14 cellular contexts compared by ENCODE assay signal in the genomic region with DNA sequence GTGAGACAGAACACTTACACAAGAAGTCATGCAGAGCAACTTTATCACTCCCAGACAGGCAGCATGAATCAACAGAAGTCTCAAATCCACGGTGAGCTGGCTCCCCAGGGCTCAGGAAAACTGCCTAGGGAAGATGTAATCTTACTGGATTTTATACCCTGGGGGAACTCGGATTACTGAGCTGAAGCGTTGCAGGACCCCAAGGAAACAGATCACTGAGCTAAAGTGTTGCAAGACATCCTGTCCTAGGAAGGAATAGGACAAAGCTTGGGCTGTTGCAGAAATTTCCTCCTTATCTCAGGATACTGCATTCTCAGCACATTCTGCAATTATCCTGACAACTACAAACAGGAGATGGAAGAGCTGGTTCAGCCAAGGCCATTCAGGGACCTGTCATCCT.
"Had no signal": no experiment of that assay in that cellular context is flagged by ENCODE, and none has a peak within 500 bp of the region (broad histone marks: within the 10 kb centered on the region; RNA-seq: fewer than 3 reads in every experiment).

No MANE protein-coding gene starts in this region.

- H3K9ac ChIP-seq: neural progenitor cell had no signal

- H3K4me3 ChIP-seq: neural progenitor cell, ovary had no signal

- H3K9me3 ChIP-seq: ovary had no signal

- H3K4me2 ChIP-seq: neural progenitor cell had no signal

- H3K27me3 ChIP-seq: neural progenitor cell, ovary had no signal

- ATAC-seq: activated CD4-positive, CD25-positive, alpha-beta regulatory T cell treated with anti-CD3 and anti-CD28 coated beads, Interleukin-2, amount 50 U/mL, for 24 hours; esophagus mucosa; left ventricle myocardium superior had no signal

- DNase-seq: activated CD4-positive, alpha-beta T cell treated with anti-CD3 and anti-CD28 coated beads, Interleukin-2, amount 50 U/mL, for 4 hours; activated effector memory CD4-positive, alpha-beta T cell treated with anti-CD3 and anti-CD28 coated beads, Interleukin-2, amount 50 U/mL, for 16 hours; activated naive CD8-positive, alpha-beta T cell treated with anti-CD3 and anti-CD28 coated beads for 36 hours; activated T-cell treated with anti-CD3 and anti-CD28 coated beads, Interleukin-2, amount 50 U/mL, for 24 hours; anterior cingulate cortex; dermis blood vessel endothelial cell; endodermal cell; head of caudate nucleus; left ventricle myocardium superior; ovary; stimulated activated CD4-positive, alpha-beta T cell treated with anti-CD3 and anti-CD28 coated beads, Interleukin-4, amount 100 ng/mL, for 24 hours had no signal

- H3K27ac ChIP-seq: neural progenitor cell, ovary had no signal

- H3K36me3 ChIP-seq: neural progenitor cell, ovary had no signal
